Comparison of ENCODE assay signal across 8 cellular contexts in the genomic region with DNA sequence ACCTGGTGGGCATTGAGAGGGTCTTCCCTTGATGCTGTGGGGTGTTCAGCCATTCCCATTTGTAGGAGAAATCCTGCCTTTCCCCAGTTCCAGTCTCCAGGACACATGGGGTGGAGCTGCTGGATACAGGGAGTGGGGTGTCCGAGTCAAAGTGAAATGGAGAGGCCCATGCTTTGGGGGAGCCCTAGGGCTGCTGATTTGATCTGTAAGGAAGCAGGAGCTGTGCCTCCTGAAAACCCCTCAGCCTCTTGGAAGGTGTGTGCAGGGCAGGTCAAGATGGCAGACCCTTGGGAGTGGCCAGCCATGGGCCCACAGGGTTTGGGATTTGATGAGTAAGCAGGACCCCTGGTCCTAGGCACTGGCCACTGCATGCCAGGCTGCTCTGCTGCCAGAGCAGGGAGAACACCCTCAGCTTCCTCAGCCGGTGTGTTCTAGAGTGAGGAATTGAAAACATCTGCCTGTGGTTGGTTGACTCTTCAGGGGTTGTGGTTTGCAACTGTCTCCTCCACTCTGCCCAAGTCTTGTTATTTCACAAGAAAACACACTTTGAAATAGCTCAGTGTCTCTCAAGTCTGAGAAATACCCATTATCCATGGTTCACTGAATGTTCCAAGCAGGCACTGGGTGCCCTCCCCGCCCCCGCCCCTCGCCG.
DNase-seq lines count a peak whose midpoint lies in the region; ATAC-seq, FAIRE-seq and TF ChIP-seq lines count a peak whose summit lies in the region.

No MANE protein-coding gene starts in this region.

- peak; percentile 89 for ATAC-seq in HG02981 (IDR thresholded peaks at IDR 0.05; ENCODE audit: unreplicated experiment)

- H3K36me3 Mint-ChIP-seq in T-helper 2 cell treated with Interferon-gamma antibody and Interleukin-4, amounts not matched to agents 5 μg/mL and 100 μg/mL, for 36 hours (ENCODE audit: low read depth) = peaks cover 51% of the 10 kb centered on the region

- H3K27ac Mint-ChIP-seq in T-helper 2 cell treated with Interferon-gamma antibody and Interleukin-4, amounts not matched to agents 5 μg/mL and 100 μg/mL, for 36 hours = peak overlapping the region; percentile 67

- H2BK12ac ChIP-seq in neuronal stem cell (ENCODE audit: low read length) = no peak overlapping the region

- H3K9me3 ChIP-seq in neuronal stem cell (replicated peaks in 1 of 2; ENCODE audit: control insufficient read depth in 2 of 2, insufficient read depth in 1 of 2, low read depth in 1 of 2, low read length in 2 of 2) = no peaks in the 10 kb centered on the region

- no peak overlapping the region for H2AK5ac ChIP-seq in neuronal stem cell (ENCODE audit: low read depth, low read length)

- H3K23ac ChIP-seq in neuronal stem cell (ENCODE audit: low read depth, low read length, poor library complexity) = peak overlapping the region; percentile 75

- no peak overlapping the region for H3K27ac ChIP-seq in neuronal stem cell (replicated peaks; ENCODE audit: low read length)

- no peak overlapping the region for H3K4me3 ChIP-seq in neuronal stem cell (ENCODE audit: low read length in 2 of 2)

- H3K4me3 Mint-ChIP-seq in T-helper 2 cell treated with Interferon-gamma antibody and Interleukin-4, amounts not matched to agents 5 μg/mL and 100 μg/mL, for 36 hours = peak overlapping the region; percentile 49

- H3K14ac ChIP-seq in neuronal stem cell (ENCODE audit: low read length) = no peak overlapping the region

- no peak overlapping the region for H2AFZ ChIP-seq in neuronal stem cell (ENCODE audit: low read length)

- H3K9me3 Mint-ChIP-seq in T-helper 2 cell treated with Interferon-gamma antibody and Interleukin-4, amounts not matched to agents 5 μg/mL and 100 μg/mL, for 36 hours = no peaks in the 10 kb centered on the region

- DNase-seq in GM13976 (ENCODE audit: low spot score) = peak; percentile 59
- no peak for DNase-seq in T-helper 2 cell treated with Interferon-gamma antibody and Interleukin-4, amounts not matched to agents 5 μg/mL and 100 μg/mL, for 36 hours (ENCODE audit: low spot score)
- no peak for DNase-seq in neuronal stem cell (ENCODE audit: low spot score)
- DNase-seq in stimulated activated CD4-positive, alpha-beta T cell treated with anti-CD3 and anti-CD28 coated beads, Interleukin-4, amount 100 ng/mL, for 1 hour = no peak
- no peak for DNase-seq in NCI-H187 treated with DMSO at 0.1 percent for 48 hours (lab: John Stamatoyannopoulos, UW)
- no peak for DNase-seq in H54 (ENCODE audit: insufficient read length, low spot score)
- DNase-seq in effector CD4-positive, alpha-beta T cell = no peak

- H2BK15ac ChIP-seq in neuronal stem cell (ENCODE audit: low read length) = no peak overlapping the region

- H3K4me2 ChIP-seq in neuronal stem cell (ENCODE audit: insufficient read depth, low read length, poor library complexity, severe bottlenecking) = no peak overlapping the region

- TF ChIP-seq POLR2A in H54 (IDR thresholded peaks at IDR 0.05; ENCODE audit: low read depth, low read length) = no peak

- no peak overlapping the region for H4K91ac ChIP-seq in neuronal stem cell (ENCODE audit: low read depth, low read length, poor library complexity)

- peak overlapping the region; percentile 42 for H3K18ac ChIP-seq in neuronal stem cell (ENCODE audit: low read length)

- in situ Hi-C loops in GM13976 (cut with MboI; ENCODE audit: low sequenced_read_pairs, unreplicated experiment) = no loop called here

- H3K9ac ChIP-seq in neuronal stem cell (ENCODE audit: low read depth, low read length, poor library complexity) = no peak overlapping the region

- no peak overlapping the region for H4K8ac ChIP-seq in neuronal stem cell (ENCODE audit: low read depth, low read length)

- FAIRE-seq in H54 (lab: Jason Lieb, UNC) = no peak

- H3K79me1 ChIP-seq in neuronal stem cell (ENCODE audit: low read depth, low read length) = no peaks in the 10 kb centered on the region

- H3K4ac ChIP-seq in neuronal stem cell (ENCODE audit: low read length) = no peak overlapping the region

- peaks cover 2 to 64% of the 10 kb centered on the region in 2 donors for H3K36me3 ChIP-seq in neuronal stem cell (replicated peaks in 1 of 2; ENCODE audit: control insufficient read depth in 2 of 2, insufficient read depth in 2 of 2, low read length in 2 of 2)

- peaks cover 20% of the 10 kb centered on the region for H3K4me1 Mint-ChIP-seq in T-helper 2 cell treated with Interferon-gamma antibody and Interleukin-4, amounts not matched to agents 5 μg/mL and 100 μg/mL, for 36 hours (ENCODE audit: low read depth)

- H2BK120ac ChIP-seq in neuronal stem cell (ENCODE audit: low read depth, low read length) = no peak overlapping the region

- TF ChIP-seq CTCF in GM13976 (IDR thresholded peaks at IDR 0.05; ENCODE audit: borderline replicate concordance, control extremely low read depth, extremely low read depth, insufficient read depth, missing control alignments) = no peak

- WGBS in neuronal stem cell (ENCODE audit: extremely low coverage in 2 of 2, insufficient read length in 2 of 2, insufficient replicate concordance in 1 of 2), 2 donors = no CpG with 5 or more reads among the region's 6 CpGs

- no peak overlapping the region for H2BK5ac ChIP-seq in neuronal stem cell (ENCODE audit: low read length)

- no peaks in the 10 kb centered on the region for H3K27me3 ChIP-seq in neuronal stem cell (ENCODE audit: control insufficient read depth in 3 of 3, insufficient read depth in 3 of 3, low read depth in 1 of 3, low read length in 3 of 3)

- H3K4me1 ChIP-seq in neuronal stem cell (ENCODE audit: control insufficient read depth in 2 of 2, insufficient read depth in 1 of 2, low read depth in 1 of 2, low read length in 2 of 2) = no peaks in the 10 kb centered on the region

- no peaks in the 10 kb centered on the region for H3K27me3 Mint-ChIP-seq in T-helper 2 cell treated with Interferon-gamma antibody and Interleukin-4, amounts not matched to agents 5 μg/mL and 100 μg/mL, for 36 hours (ENCODE audit: low read depth)
